8 cellular contexts compared by ENCODE assay signal in genomic region chr15:99565281-99566156, GRCh38. TPM values are rescaled to one million over a fixed set of nuclear protein-coding genes. Genes with fewer than 3 reads are reported as not detected.
A peak's percentile ranks its signal among the peaks of the same experiment; 100 is the strongest.
DNase-seq lines count a peak whose midpoint lies in the region; ATAC-seq and TF ChIP-seq lines count a peak whose summit lies in the region.

MEF2A (plus strand) TSS chr15:99565984; CDS start chr15:99633120, 67,136 bp downstream.

- DNase-seq in NCI-H774 (lab: John Stamatoyannopoulos, UW) (peak; percentile 90), dermis blood vessel endothelial cell (peak; percentile 96), left lung (peak; percentile 95 to 97)
- DNase-seq in activated CD4-positive, alpha-beta T cell treated with anti-CD3 and anti-CD28 coated beads, Interleukin-2, amount 50 U/mL, for 4 hours, result peak; percentile 86 to 89
- peak; percentile 84 for DNase-seq in stimulated activated CD4-positive, alpha-beta T cell treated with anti-CD3 and anti-CD28 coated beads, Interleukin-2, amount 100 ng/mL, for 4 hours (ENCODE audit: low read depth)

- peak; percentile 61 for ATAC-seq in GM19328 (IDR thresholded peaks at IDR 0.05; ENCODE audit: unreplicated experiment)
- ATAC-seq in HG03469 (IDR thresholded peaks at IDR 0.05; ENCODE audit: unreplicated experiment), result peak; percentile 26
- peak; percentile 85 for ATAC-seq in left lung

- H3K36me3 ChIP-seq in BLaER1 (peaks cover 3% of the 10 kb centered on the region; the same call in 1 of the 2 replicates), left lung (no peaks in the 10 kb centered on the region)

- H3K9me3 ChIP-seq in BLaER1, result peaks cover 2% of the 10 kb centered on the region; the same call in 1 of the 2 replicates
- H3K9me3 ChIP-seq in left lung, result no peaks in the 10 kb centered on the region

- peaks cover 37% of the 10 kb centered on the region for H4K20me1 ChIP-seq in BLaER1

- H3K27me3 ChIP-seq in BLaER1 (no peaks in the 10 kb centered on the region), left lung (no peaks in the 10 kb centered on the region)

- H3K4me3 ChIP-seq in BLaER1 (peak within 1 kb of the TSS; percentile 92), left lung (peak within 1 kb of the TSS; percentile 73 to 74)

- peak within 1 kb of the TSS; percentile 87 for H3K4me2 ChIP-seq in BLaER1

- H3K27ac ChIP-seq in BLaER1 (peak within 1 kb of the TSS; percentile 98), left lung (peak within 1 kb of the TSS; percentile 98)

- peak within 1 kb of the TSS; percentile 95 for H3K9ac ChIP-seq in BLaER1

- no peak for TF ChIP-seq CTCF in left lung (IDR thresholded peaks at IDR 0.05)

- H3K4me1 ChIP-seq in BLaER1 (peaks cover 54% of the 10 kb centered on the region), left lung (peaks cover 10 to 38% of the 10 kb centered on the region in 2 donors)

- intact Hi-C loops in left lung (cut with DNase I), result no loop called here

RNA-seq across cellular contexts. Expression of gene MEF2A, which starts in this region (rescaled TPM):
- total RNA-seq in dermis blood vessel endothelial cell (24.2 and 25.4 TPM in 2 replicates), left lung (10 to 100 TPM; 56.1 to 68.1 TPM)

Comparison
In these comparisons a context has a peak if more than half of its experiments do, and no peak if none do; other contexts are left out.
1. Peak in every context shown above with its lines: DNase-seq, ATAC-seq, H3K4me3 ChIP-seq and H3K27ac ChIP-seq.
2. ATAC-seq: peak in every context shown above with its lines; median percentile 85 in left lung; 61 in GM19328; 26 in HG03469.